1 cellular context compared by ENCODE assay signal in genomic region chr1:226624526-226624925, GRCh38.
TF ChIP-seq lines count a peak whose summit lies in the region.

No MANE protein-coding gene starts in this region.

TF ChIP-seq in IMR-90, 13 proteins besides CTCF, POLR2A, EP300 and RAD21 (continued from another document):
- no peak for TF ChIP-seq MAFK (IDR thresholded peaks at IDR 0.05; ENCODE audit: low read depth, low read length)
- TF ChIP-seq ELK1 (IDR thresholded peaks at IDR 0.05; ENCODE audit: borderline replicate concordance, low read depth, low read length): no peak
- TF ChIP-seq SMC3 (IDR thresholded peaks at IDR 0.05; ENCODE audit: low read depth, low read length): no peak
